14 cellular contexts compared by ENCODE assay signal in genomic region chr15:60529332-60529731, GRCh38. TPM values are rescaled to one million over a fixed set of nuclear protein-coding genes. Genes with fewer than 3 reads are reported as not detected.
DNase-seq lines count a peak whose midpoint lies in the region; ATAC-seq lines count a peak whose summit lies in the region.
"Had no signal": no experiment of that assay in that cellular context is flagged by ENCODE, and none has a peak within 500 bp of the region (broad histone marks: within the 10 kb centered on the region; RNA-seq: fewer than 3 reads in every experiment).

No MANE protein-coding gene starts in this region.

- H3K36me3 ChIP-seq in CD4-positive, alpha-beta memory T cell (ENCODE audit: insufficient read depth, low read length), result peaks cover 16% of the 10 kb centered on the region
- H3K36me3 ChIP-seq in naive thymus-derived CD4-positive, alpha-beta T cell (ENCODE audit: control insufficient read depth in 2 of 3, insufficient read depth in 3 of 3, low read length in 3 of 3), result peaks cover 0 to 10% (median 4%) of the 10 kb centered on the region in 3 experiments

- peaks cover 95% of the 10 kb centered on the region for H3K4me1 ChIP-seq in CD4-positive, alpha-beta memory T cell (ENCODE audit: insufficient read depth, low read length)
- H3K4me1 ChIP-seq in naive thymus-derived CD4-positive, alpha-beta T cell (ENCODE audit: control insufficient read depth in 2 of 2, insufficient read depth in 2 of 2, low read length in 2 of 2), result peaks cover 16 to 22% of the 10 kb centered on the region in 2 donors

- H3K4me3 Mint-ChIP-seq in CD4-positive, alpha-beta memory T cell, result peak overlapping the region in 2 of 8 donors; percentile 9 to 78
- H3K4me3 Mint-ChIP-seq in T-helper 17 cell, result peak overlapping the region; percentile 33
- peak overlapping the region in 1 of 10 donors; percentile 29 for H3K4me3 Mint-ChIP-seq in naive thymus-derived CD4-positive, alpha-beta T cell

- no peak overlapping the region for H3K4me3 ChIP-seq in CD4-positive, alpha-beta memory T cell (ENCODE audit: low read length in 2 of 2)
- no peak overlapping the region for H3K4me3 ChIP-seq in naive thymus-derived CD4-positive, alpha-beta T cell (ENCODE audit: low read length)

- DNase-seq in NCI-H2029 treated with DMSO at 0.1 percent for 48 hours (lab: John Stamatoyannopoulos, UW) (peak; percentile 8), NCI-H2029 (lab: John Stamatoyannopoulos, UW) (no peak), T-helper 17 cell (no peak), 8988T (no peak), putamen (ENCODE audit: low spot score) (no peak)
- no peak for DNase-seq in CD4-positive, alpha-beta memory T cell
- no peak for DNase-seq in naive thymus-derived CD4-positive, alpha-beta T cell
- DNase-seq: GOT3, NCI-H1092, NCI-H446 treated with DMSO at 0.1 percent for 48 hours, NCI-H774, SIG-M5 had no signal

- intact Hi-C loops in CD4-positive, alpha-beta memory T cell (cut with micrococcal nuclease), result no loop called here
- intact Hi-C loops in naive thymus-derived CD4-positive, alpha-beta T cell (cut with micrococcal nuclease), result loop anchor here in 1 of 2 donors (2.0 kb wide), 1 partner anchor 21 kb away; no protein-coding TSS in a partner anchor

- H3K4me1 Mint-ChIP-seq in CD4-positive, alpha-beta memory T cell, result peaks cover 75 to 97% (median 83%) of the 10 kb centered on the region in 4 donors
- peaks cover 63% of the 10 kb centered on the region for H3K4me1 Mint-ChIP-seq in T-helper 17 cell
- H3K4me1 Mint-ChIP-seq in naive thymus-derived CD4-positive, alpha-beta T cell, result peaks cover 29 to 99% (median 87%) of the 10 kb centered on the region in 7 donors

- no peaks in the 10 kb centered on the region for H3K9me3 Mint-ChIP-seq in CD4-positive, alpha-beta memory T cell
- H3K9me3 Mint-ChIP-seq in naive thymus-derived CD4-positive, alpha-beta T cell, result no peaks in the 10 kb centered on the region

- peaks cover 52 to 83% of the 10 kb centered on the region in 2 donors for H3K36me3 Mint-ChIP-seq in CD4-positive, alpha-beta memory T cell
- H3K36me3 Mint-ChIP-seq in T-helper 17 cell (ENCODE audit: low read depth), result peaks cover 23% of the 10 kb centered on the region
- H3K36me3 Mint-ChIP-seq in naive thymus-derived CD4-positive, alpha-beta T cell, result peaks cover 6 to 32% (median 7%) of the 10 kb centered on the region in 5 donors

- CTCF ChIA-PET in CD4-positive, alpha-beta memory T cell (lab: Charles Lee; ENCODE audit: partially characterized antibody), result interaction anchor here (0.9 to 4.0 kb wide), 11 partner anchors 8 to 388 kb away, joined by 3 to 23 read pairs (median 5); no protein-coding TSS in a partner anchor
- CTCF ChIA-PET in naive thymus-derived CD4-positive, alpha-beta T cell (lab: Charles Lee), result interaction anchor here (1.0 kb wide), 1 partner anchor 10 kb away, joined by 3 read pairs; no protein-coding TSS in a partner anchor

- POLR2A ChIA-PET in CD4-positive, alpha-beta memory T cell (lab: Charles Lee; ENCODE audit: partially characterized antibody), result interaction anchor here (0.9 to 1.6 kb wide), 7 partner anchors 8 to 56 kb away, joined by 3 to 6 read pairs (median 4); no protein-coding TSS in a partner anchor
- POLR2A ChIA-PET in naive thymus-derived CD4-positive, alpha-beta T cell (lab: Charles Lee), result no interaction called here

- no peaks in the 10 kb centered on the region for H3K27me3 ChIP-seq in CD4-positive, alpha-beta memory T cell (ENCODE audit: insufficient read depth, low read length)
- no peaks in the 10 kb centered on the region for H3K27me3 ChIP-seq in naive thymus-derived CD4-positive, alpha-beta T cell (ENCODE audit: control insufficient read depth in 2 of 2, insufficient read depth in 2 of 2, low read length in 2 of 2)

- no peak for ATAC-seq in T-helper 17 cell
- ATAC-seq in naive thymus-derived CD4-positive, alpha-beta T cell, result no peak
- no peak for ATAC-seq in HG03159 (IDR thresholded peaks at IDR 0.05; ENCODE audit: unreplicated experiment)

- H3K27ac Mint-ChIP-seq in CD4-positive, alpha-beta memory T cell, result peak overlapping the region; percentile 89 to 100 (median 97)
- H3K27ac Mint-ChIP-seq in T-helper 17 cell, result peak overlapping the region; percentile 98
- H3K27ac Mint-ChIP-seq in naive thymus-derived CD4-positive, alpha-beta T cell, result peak overlapping the region in 7 of 9 donors; percentile 83 to 96 (median 87)

- peak overlapping the region; percentile 71 for H3K27ac ChIP-seq in CD4-positive, alpha-beta memory T cell (ENCODE audit: low read depth, low read length)
- no peak overlapping the region for H3K27ac ChIP-seq in naive thymus-derived CD4-positive, alpha-beta T cell (ENCODE audit: low read depth, low read length)
- H3K27ac ChIP-seq: C4-2B had no signal

- H3K27me3 Mint-ChIP-seq in CD4-positive, alpha-beta memory T cell, result no peaks in the 10 kb centered on the region
- H3K27me3 Mint-ChIP-seq in T-helper 17 cell, result no peaks in the 10 kb centered on the region
- H3K27me3 Mint-ChIP-seq in naive thymus-derived CD4-positive, alpha-beta T cell, result no peaks in the 10 kb centered on the region

- no peaks in the 10 kb centered on the region for H3K9me3 ChIP-seq in CD4-positive, alpha-beta memory T cell (ENCODE audit: control insufficient read depth in 1 of 2, low read length in 2 of 2)
- H3K9me3 ChIP-seq in T-helper 17 cell (ENCODE audit: control insufficient read depth, low read length, poor library complexity, severe bottlenecking), result no peaks in the 10 kb centered on the region
- no peaks in the 10 kb centered on the region for H3K9me3 ChIP-seq in naive thymus-derived CD4-positive, alpha-beta T cell (ENCODE audit: control insufficient read depth in 2 of 3, low read length in 3 of 3)

RNA-seq across cellular contexts. Expression of gene ICE2, which starts 50.4 kb away (rescaled TPM):
- 10 to 100 TPM; 63.7 to 68.4 TPM for total RNA-seq in CD4-positive, alpha-beta memory T cell
- polyA plus RNA-seq in CD4-positive, alpha-beta memory T cell, result 10 to 100 TPM; 46.5 to 58.7 TPM
- 10 to 100 TPM; 32.9 to 39.8 TPM for total RNA-seq in T-helper 17 cell
- 10 to 100 TPM; 44.8 to 70.9 (median 68.0) TPM for total RNA-seq in naive thymus-derived CD4-positive, alpha-beta T cell
- polyA plus RNA-seq in naive thymus-derived CD4-positive, alpha-beta T cell, result 10 to 100 TPM; 45.6 to 54.7 TPM
